Comparison of ENCODE assay signal across 26 cellular contexts in the genomic region with DNA sequence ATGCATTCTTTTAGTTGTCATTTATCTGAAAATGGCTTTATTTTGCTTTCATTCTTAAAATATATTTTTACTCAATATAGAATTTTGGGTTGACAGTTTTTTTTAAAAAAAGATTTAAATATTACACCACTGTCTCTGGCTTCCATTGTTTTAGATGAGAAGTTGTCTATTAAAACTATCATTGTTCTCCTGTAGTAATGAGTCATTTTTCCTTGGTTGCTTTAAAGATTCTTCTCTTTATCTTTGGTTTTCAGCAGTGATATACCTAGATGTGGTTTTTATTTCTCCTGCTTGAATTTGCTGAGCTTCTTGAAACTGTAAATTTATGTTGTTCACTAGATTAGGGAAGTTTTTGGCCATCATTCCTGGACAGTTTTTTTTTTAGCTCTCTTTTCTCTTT. TPM values are rescaled to one million over a fixed set of nuclear protein-coding genes. Genes with fewer than 3 reads are reported as not detected.
DNase-seq lines count a peak whose midpoint lies in the region; ATAC-seq, FAIRE-seq and TF ChIP-seq lines count a peak whose summit lies in the region.
"Had no signal": no experiment of that assay in that cellular context is flagged by ENCODE, and none has a peak within 500 bp of the region (broad histone marks: within the 10 kb centered on the region; RNA-seq: fewer than 3 reads in every experiment).

No MANE protein-coding gene starts in this region.

- H3K4me3 Mint-ChIP-seq in glutamatergic neuron (ENCODE audit: unreplicated experiment), result no peak overlapping the region
- H3K4me3 Mint-ChIP-seq: CD14-positive monocyte; CD4-positive, alpha-beta memory T cell; CD4-positive, CD25-positive, alpha-beta regulatory T cell; CD8-positive, alpha-beta memory T cell had no signal

- DNase-seq in OCI-M1 (lab: John Stamatoyannopoulos, UW) (peak; percentile 18), glutamatergic neuron (no peak), MG63 (no peak)
- DNase-seq: 8988T; ACHN; BE2C; C1 segment of cervical spinal cord; CD4-positive, alpha-beta memory T cell; CD4-positive, CD25-positive, alpha-beta regulatory T cell; CD8-positive, alpha-beta memory T cell; COR-L47; DMS 273 treated with DMSO at 0.1 percent for 48 hours; DMS153; DMS53; DMS79; DND-41; EL; GF-D8 had no signal

- H3K36me3 ChIP-seq in MG63, result no peaks in the 10 kb centered on the region
- H3K36me3 ChIP-seq: BE2C, BLaER1 had no signal

- H3K9me3 ChIP-seq in MG63, result no peaks in the 10 kb centered on the region
- H3K9me3 ChIP-seq: BE2C, BLaER1 had no signal

- no peaks in the 10 kb centered on the region for H3K9me3 Mint-ChIP-seq in glutamatergic neuron (ENCODE audit: unreplicated experiment)

- FAIRE-seq in G401.6 (lab: Jason Lieb, UNC) (peak; percentile 8), TTC549 (lab: Jason Lieb, UNC) (peak; percentile 15)
- FAIRE-seq: A204.1, GM12891, GM19239 had no signal

- H3K4me1 Mint-ChIP-seq in glutamatergic neuron (ENCODE audit: low read depth, unreplicated experiment), result no peaks in the 10 kb centered on the region
- H3K4me1 Mint-ChIP-seq: CD14-positive monocyte; CD4-positive, alpha-beta memory T cell; CD4-positive, CD25-positive, alpha-beta regulatory T cell; CD8-positive, alpha-beta memory T cell had no signal

- no peak for ATAC-seq in GM21825 (IDR thresholded peaks at IDR 0.05; ENCODE audit: unreplicated experiment)

- H3K27ac Mint-ChIP-seq in glutamatergic neuron (ENCODE audit: unreplicated experiment), result no peak overlapping the region
- H3K27ac Mint-ChIP-seq: CD14-positive monocyte; CD4-positive, alpha-beta memory T cell; CD4-positive, CD25-positive, alpha-beta regulatory T cell had no signal

- H3K27me3 ChIP-seq in MG63, result no peaks in the 10 kb centered on the region
- H3K27me3 ChIP-seq: BE2C, BLaER1 had no signal

- H3K27me3 Mint-ChIP-seq in glutamatergic neuron (ENCODE audit: unreplicated experiment), result peaks cover 2% of the 10 kb centered on the region

- TF ChIP-seq CTCF in glutamatergic neuron (IDR thresholded peaks at IDR 0.05; ENCODE audit: partially characterized antibody, unreplicated experiment), result no peak

- H3K4me3 ChIP-seq in MG63, result no peak overlapping the region
- H3K4me3 ChIP-seq: BLaER1 had no signal

- no peaks in the 10 kb centered on the region for H3K36me3 Mint-ChIP-seq in glutamatergic neuron (ENCODE audit: unreplicated experiment)
- H3K36me3 Mint-ChIP-seq: CD14-positive monocyte had no signal

RNA-seq across cellular contexts. Expression of a gene that starts 26.7 kb away (rescaled TPM):
- total RNA-seq in glutamatergic neuron (ENCODE audit: unreplicated experiment), result 1.4 TPM
- not detected in 2 replicates for total RNA-seq in MG63 (2014; rRNA removed; shearing (Covaris generic); ENCODE audit: low replicate concordance)
- total RNA-seq: CD4-positive, alpha-beta memory T cell had no signal

RNA-seq across cellular contexts. Expression of a gene that starts 44.1 kb away (rescaled TPM):
- 0.61 TPM for total RNA-seq in glutamatergic neuron (ENCODE audit: unreplicated experiment)
- total RNA-seq in MG63 (2014; rRNA removed; shearing (Covaris generic); ENCODE audit: low replicate concordance), result 5.7 and 8.2 TPM in 2 replicates
- total RNA-seq: CD4-positive, alpha-beta memory T cell; CD4-positive, CD25-positive, alpha-beta regulatory T cell; CD8-positive, alpha-beta memory T cell had no signal
